In genomic region chr2:111688501-111688900, GRCh38 we compare ENCODE assay signal across 27 cellular contexts.
"Had no signal": no experiment of that assay in that cellular context is flagged by ENCODE, and none has a peak within 500 bp of the region (broad histone marks: within the 10 kb centered on the region; RNA-seq: fewer than 3 reads in every experiment).

No MANE protein-coding gene starts in this region.

- H3K27me3 ChIP-seq: ascending aorta, body of pancreas, MG63 had no signal

- H3K27ac ChIP-seq: ascending aorta, body of pancreas, PC-9, SK-N-MC had no signal

- H3K4me1 ChIP-seq: body of pancreas had no signal

- H3K9me3 ChIP-seq: body of pancreas had no signal

- ATAC-seq: activated CD4-positive, alpha-beta T cell treated with anti-CD3 and anti-CD28 coated beads for 36 hours; activated CD8-positive, alpha-beta T cell treated with anti-CD3 and anti-CD28 coated beads for 36 hours; activated naive CD4-positive, alpha-beta T cell treated with anti-CD3 and anti-CD28 coated beads, Interleukin-2, amount 50 U/mL, for 72 hours; activated naive CD8-positive, alpha-beta T cell treated with anti-CD3 and anti-CD28 coated beads, Interleukin-2, amount 50 U/mL, for 24 hours; body of pancreas; T-cell had no signal

- DNase-seq: activated B cell treated with CpG ODN at 0.5 μM for 24 hours; activated CD4-positive, alpha-beta T cell treated with anti-CD3 and anti-CD28 coated beads for 36 hours; activated CD4-positive, alpha-beta T cell treated with anti-CD3 and anti-CD28 coated beads, Interleukin-2, amount 50 U/mL, for 1 hour; activated CD8-positive, alpha-beta memory T cell treated with anti-CD3 and anti-CD28 coated beads, Interleukin-2, amount 50 U/mL, for 4 hours; activated CD8-positive, alpha-beta T cell treated with anti-CD3 and anti-CD28 coated beads for 36 hours; activated effector memory CD4-positive, alpha-beta T cell treated with anti-CD3 and anti-CD28 coated beads, Interleukin-2, amount 50 U/mL, for 16 hours; activated naive CD4-positive, alpha-beta T cell treated with Interleukin-2 at 50 U/mL for 16 hours; activated naive CD8-positive, alpha-beta T cell treated with anti-CD3 and anti-CD28 coated beads, Interleukin-2, amount 50 U/mL, for 24 hours; activated T-cell treated with anti-CD3 and anti-CD28 coated beads, Interleukin-2, amount 50 U/mL, for 1 hour; amniotic stem cell; body of pancreas; MG63; MV-4-11; NCI-H1092 treated with DMSO at 0.1 percent for 48 hours; NCI-H1417 treated with DMSO at 0.1 percent for 48 hours; NCI-H1694; NCI-H2029; NCI-H345; NCI-H524; PC-9; SIG-M5; T-cell; T-helper 2 cell; T1000 had no signal

- H3K36me3 ChIP-seq: ascending aorta, MG63 had no signal

- H3K4me2 ChIP-seq: PC-9 had no signal

- H2AFZ ChIP-seq: PC-9 had no signal

- H3K4me3 ChIP-seq: ascending aorta, body of pancreas, MG63, PC-9, SK-N-MC had no signal
